In genomic region chr17:82065193-82065637, GRCh38 we compare ENCODE assay signal across 8 cellular contexts. TPM values are rescaled to one million over a fixed set of nuclear protein-coding genes. Genes with fewer than 3 reads are reported as not detected.
DNase-seq lines count a peak whose midpoint lies in the region; ATAC-seq and TF ChIP-seq lines count a peak whose summit lies in the region.

No MANE protein-coding gene starts in this region.

- WGBS in mesenchymal stem cell, result under 1% methylated on average over 27 of the region's 47 CpGs

- peak overlapping the region in 1 of 2 experiments; percentile 79 for H3K14ac ChIP-seq in mesenchymal stem cell (ENCODE audit: low read length in 2 of 2)

- H3K18ac ChIP-seq in mesenchymal stem cell (ENCODE audit: low read depth in 1 of 2, low read length in 2 of 2), result peak overlapping the region; percentile 73 to 82

- intact Hi-C loops in upper lobe of right lung (cut with DNase I), result no loop called here

- H3K4ac ChIP-seq in mesenchymal stem cell (ENCODE audit: low read depth in 1 of 2, low read length in 2 of 2), result peak overlapping the region; percentile 86 to 92

- H3K9me3 ChIP-seq in OCI-LY1 (ENCODE audit: low read length), result no peaks in the 10 kb centered on the region
- no peaks in the 10 kb centered on the region for H3K9me3 ChIP-seq in mesenchymal stem cell (ENCODE audit: control insufficient read depth, low read length)
- H3K9me3 ChIP-seq in upper lobe of right lung, result no peaks in the 10 kb centered on the region

- no peaks in the 10 kb centered on the region for H3K27me3 Mint-ChIP-seq in central memory CD8-positive, alpha-beta T cell

- H2AK5ac ChIP-seq in mesenchymal stem cell (ENCODE audit: low read length, severe bottlenecking), result no peak overlapping the region

- H3K79me1 ChIP-seq in mesenchymal stem cell (replicated peaks; ENCODE audit: low read length, poor library complexity, severe bottlenecking), result peaks cover 15% of the 10 kb centered on the region

- H3K23ac ChIP-seq in mesenchymal stem cell (ENCODE audit: low read length in 2 of 2), result peak overlapping the region in 1 of 2 experiments; percentile 65

- DNase-seq in AG10803 (ENCODE audit: low read depth) (peak; percentile 25), mesenchymal stem cell (peak; percentile 55), upper lobe of right lung (no peak), SIG-M5 treated with dmso at 0.1 percent for 504 hours (lab: John Stamatoyannopoulos, UW; ENCODE audit: unreplicated experiment) (no peak), NCI-H2081 treated with DMSO at 0.1 percent for 48 hours (lab: John Stamatoyannopoulos, UW) (no peak)
- DNase-seq in central memory CD8-positive, alpha-beta T cell (ENCODE audit: low spot score in 2 of 2), result no peak

- no peaks in the 10 kb centered on the region for H4K20me1 ChIP-seq in OCI-LY1 (ENCODE audit: insufficient read depth, low read length)

- H3K4me3 Mint-ChIP-seq in central memory CD8-positive, alpha-beta T cell, result peak overlapping the region; percentile 77

- peak overlapping the region; percentile 28 for H4K91ac ChIP-seq in mesenchymal stem cell (ENCODE audit: low read length)

- H3K27ac Mint-ChIP-seq in central memory CD8-positive, alpha-beta T cell (ENCODE audit: low read depth), result peak overlapping the region; percentile 92

- peak overlapping the region; percentile 29 for H3K27ac ChIP-seq in OCI-LY1 (ENCODE audit: low read depth, low read length, poor library complexity, severe bottlenecking)
- H3K27ac ChIP-seq in mesenchymal stem cell (ENCODE audit: low read length, poor library complexity, severe bottlenecking), result no peak overlapping the region
- H3K27ac ChIP-seq in upper lobe of right lung, result peak overlapping the region; percentile 88

- peak overlapping the region in 1 of 2 experiments; percentile 11 for H2BK12ac ChIP-seq in mesenchymal stem cell (ENCODE audit: low read length in 2 of 2)

- H2BK15ac ChIP-seq in mesenchymal stem cell (ENCODE audit: low read depth, poor library complexity, severe bottlenecking), result no peak overlapping the region

- peaks cover 7% of the 10 kb centered on the region for H3K4me1 Mint-ChIP-seq in central memory CD8-positive, alpha-beta T cell

- H3K79me2 ChIP-seq in OCI-LY1 (ENCODE audit: insufficient read depth, low read length), result no peaks in the 10 kb centered on the region

- H3K9me3 Mint-ChIP-seq in central memory CD8-positive, alpha-beta T cell, result no peaks in the 10 kb centered on the region

- peaks cover 10% of the 10 kb centered on the region for H3K36me3 Mint-ChIP-seq in central memory CD8-positive, alpha-beta T cell (ENCODE audit: insufficient read depth)

- H2BK120ac ChIP-seq in mesenchymal stem cell (ENCODE audit: low read depth, low read length), result peak overlapping the region; percentile 24

- H2AFZ ChIP-seq in OCI-LY1 (ENCODE audit: low read length) (no peak overlapping the region), mesenchymal stem cell (ENCODE audit: low read depth, low read length) (peak overlapping the region; percentile 95)

- TF ChIP-seq CTCF in AG10803 (conservative IDR thresholded peaks at IDR 0.05; ENCODE audit: low read length), result no peak
- no peak for TF ChIP-seq CTCF in OCI-LY1 (IDR thresholded peaks at IDR 0.05; ENCODE audit: low read length)
- TF ChIP-seq CTCF in upper lobe of right lung (IDR thresholded peaks at IDR 0.05), result no peak

- H3K27me3 ChIP-seq in OCI-LY1 (ENCODE audit: insufficient read depth, low read length) (no peaks in the 10 kb centered on the region), mesenchymal stem cell (ENCODE audit: control insufficient read depth in 1 of 2, insufficient read depth in 1 of 2, low read length in 2 of 2) (no peaks in the 10 kb centered on the region), upper lobe of right lung (no peaks in the 10 kb centered on the region)

- ATAC-seq in GM19397 (IDR thresholded peaks at IDR 0.05; ENCODE audit: unreplicated experiment) (peak; percentile 35), upper lobe of right lung (peak; percentile 22)
- ATAC-seq in central memory CD8-positive, alpha-beta T cell (replicated peaks; ENCODE audit: extremely low read depth, poor library complexity, severe bottlenecking), result peak; percentile 66

- peak overlapping the region; percentile 90 for H3K4me2 ChIP-seq in OCI-LY1 (ENCODE audit: low read length)
- H3K4me2 ChIP-seq in mesenchymal stem cell (ENCODE audit: low read length, poor library complexity, severe bottlenecking), result peak overlapping the region; percentile 96

- H2BK5ac ChIP-seq in mesenchymal stem cell (ENCODE audit: low read depth, low read length, poor library complexity, severe bottlenecking), result no peak overlapping the region

- H3K9ac ChIP-seq in OCI-LY1 (ENCODE audit: low read length) (peak overlapping the region; percentile 76), mesenchymal stem cell (ENCODE audit: low read length) (peak overlapping the region; percentile 92)

- H3K4me3 ChIP-seq in AG10803 (ENCODE audit: low read length), result peak overlapping the region; percentile 81
- H3K4me3 ChIP-seq in OCI-LY1 (ENCODE audit: low read depth, low read length, poor library complexity, severe bottlenecking), result peak overlapping the region; percentile 79
- H3K4me3 ChIP-seq in mesenchymal stem cell (ENCODE audit: insufficient read depth in 1 of 2, low read depth in 1 of 2, low read length in 2 of 2), result peak overlapping the region; percentile 81 to 89
- peak overlapping the region; percentile 94 for H3K4me3 ChIP-seq in upper lobe of right lung

- H3K9me2 ChIP-seq in OCI-LY1 (ENCODE audit: low read depth, low read length), result no peaks in the 10 kb centered on the region

- H3F3A ChIP-seq in OCI-LY1 (ENCODE audit: insufficient read depth, low read length), result no peaks in the 10 kb centered on the region

- H3K4me1 ChIP-seq in OCI-LY1 (ENCODE audit: insufficient read depth, low read length, severe bottlenecking) (peaks cover 25% of the 10 kb centered on the region), mesenchymal stem cell (ENCODE audit: control insufficient read depth, insufficient read depth, low read depth, low read length) (peaks cover 24% of the 10 kb centered on the region), upper lobe of right lung (peaks cover 15% of the 10 kb centered on the region)

- H3K36me3 ChIP-seq in OCI-LY1 (ENCODE audit: insufficient read depth, low read length) (peaks cover 37% of the 10 kb centered on the region; the same call in 1 of the 2 replicates), mesenchymal stem cell (ENCODE audit: control insufficient read depth in 1 of 2, insufficient read depth in 2 of 2, low read depth in 1 of 2, low read length in 2 of 2) (peaks cover 32 to 42% of the 10 kb centered on the region in 2 experiments), upper lobe of right lung (peaks cover 22% of the 10 kb centered on the region)

- peak overlapping the region; percentile 88 for H4K8ac ChIP-seq in mesenchymal stem cell (ENCODE audit: low read length)

RNA-seq across cellular contexts. Expression of gene DUS1L, which starts 0.4 kb away (rescaled TPM):
- 23.0 TPM for polyA plus RNA-seq in mesenchymal stem cell (2013, experiment 1 of 2)
- polyA plus RNA-seq in mesenchymal stem cell (2013, experiment 2 of 2), result 20.9 TPM
- total RNA-seq in upper lobe of right lung, result 82.4 TPM

RNA-seq across cellular contexts. Expression of gene GPS1, which starts 13.5 kb away (rescaled TPM):
- 63.6 TPM for polyA plus RNA-seq in mesenchymal stem cell (2013, experiment 1 of 2)
- 62.1 TPM for polyA plus RNA-seq in mesenchymal stem cell (2013, experiment 2 of 2)
- 78.0 TPM for total RNA-seq in upper lobe of right lung

RNA-seq across cellular contexts. Expression of gene RFNG, which starts 13.6 kb away (rescaled TPM):
- 31.3 TPM for polyA plus RNA-seq in mesenchymal stem cell (2013, experiment 1 of 2)
- polyA plus RNA-seq in mesenchymal stem cell (2013, experiment 2 of 2), result 31.7 TPM
- total RNA-seq in upper lobe of right lung, result 38.5 TPM

RNA-seq across cellular contexts. Expression of gene DCXR, which starts 27.7 kb away (rescaled TPM):
- 39.7 TPM for polyA plus RNA-seq in mesenchymal stem cell (2013, experiment 1 of 2)
- polyA plus RNA-seq in mesenchymal stem cell (2013, experiment 2 of 2), result 43.5 TPM
- total RNA-seq in upper lobe of right lung, result 143 TPM

RNA-seq across cellular contexts. Expression of gene FASN, which starts 32.8 kb away (rescaled TPM):
- 121 TPM for polyA plus RNA-seq in mesenchymal stem cell (2013, experiment 1 of 2)
- 108 TPM for polyA plus RNA-seq in mesenchymal stem cell (2013, experiment 2 of 2)
- total RNA-seq in upper lobe of right lung, result 432 TPM

Comparison
In these comparisons a context has a peak if more than half of its experiments do, and no peak if none do; other contexts are left out.
1. DNase-seq: peak in AG10803 (single experiment) and mesenchymal stem cell (single experiment); none in central memory CD8-positive, alpha-beta T cell (0 of 2), upper lobe of right lung (single experiment), SIG-M5 treated with dmso at 0.1 percent for 504 hours (single experiment) and NCI-H2081 treated with DMSO at 0.1 percent for 48 hours (single experiment).
2. Peak in every context shown above with its lines, with median percentiles within 50 percentile points of each other: H3K4me3 ChIP-seq and ATAC-seq.